ENCODE assay signal across 32 cellular contexts in genomic region chr10:70070834-70071233, GRCh38.
"Had no signal": no experiment of that assay in that cellular context is flagged by ENCODE, and none has a peak within 500 bp of the region (broad histone marks: within the 10 kb centered on the region; RNA-seq: fewer than 3 reads in every experiment).

No MANE protein-coding gene starts in this region.

- H3K4me1 ChIP-seq: ascending aorta, breast epithelium had no signal

- H3K36me3 Mint-ChIP-seq: activated CD4-positive, alpha-beta memory T cell treated with anti-CD3 and anti-CD28 coated beads for 36 hours; activated CD8-positive, alpha-beta memory T cell treated with anti-CD3 and anti-CD28 coated beads, Interleukin-2, amount 10 ng/mL, durations not matched to agents 7 days and 5 days; activated naive CD4-positive, alpha-beta T cell treated with anti-CD3 and anti-CD28 coated beads, Interleukin-2, amount 10 ng/mL, durations not matched to agents 7 days and 5 days; activated naive CD4-positive, alpha-beta T cell treated with anti-CD3 and anti-CD28 coated beads, Interleukin-2, amount 50 U/mL, for 72 hours; activated naive CD8-positive, alpha-beta T cell treated with anti-CD3 and anti-CD28 coated beads, Interleukin-2, amount 10 ng/mL, durations not matched to agents 7 days and 5 days had no signal

- H3K4me1 Mint-ChIP-seq: activated CD4-positive, alpha-beta T cell treated with anti-CD3 and anti-CD28 coated beads for 36 hours; activated naive CD4-positive, alpha-beta T cell treated with anti-CD3 and anti-CD28 coated beads, Interleukin-2, amount 10 ng/mL, durations not matched to agents 7 days and 5 days; activated naive CD8-positive, alpha-beta T cell treated with anti-CD3 and anti-CD28 coated beads, Interleukin-2, amount 10 ng/mL, durations not matched to agents 7 days and 5 days; brain; central memory CD8-positive, alpha-beta T cell had no signal

- H3K9me3 Mint-ChIP-seq: activated CD4-positive, alpha-beta memory T cell treated with anti-CD3 and anti-CD28 coated beads for 36 hours; activated CD4-positive, alpha-beta T cell treated with anti-CD3 and anti-CD28 coated beads, Interleukin-2, amount 10 ng/mL, durations not matched to agents 24 days and 14 days; activated naive CD4-positive, alpha-beta T cell treated with anti-CD3 and anti-CD28 coated beads, Interleukin-2, amount 10 ng/mL, durations not matched to agents 7 days and 5 days; activated naive CD4-positive, alpha-beta T cell treated with anti-CD3 and anti-CD28 coated beads, Interleukin-2, amount 50 U/mL, for 72 hours; activated naive CD8-positive, alpha-beta T cell treated with anti-CD3 and anti-CD28 coated beads, Interleukin-2, amount 10 ng/mL, durations not matched to agents 7 days and 5 days; activated T-cell treated with anti-CD3 and anti-CD28 coated beads, Interleukin-2, amount 50 U/mL, for 72 hours; central memory CD8-positive, alpha-beta T cell; dendritic cell treated with granulocyte-macrophage colony-stimulating factor and Interleukin-4, amounts not matched to agents 40 ng/mL and 50 ng/mL, for 4 days; endodermal cell; T-helper 2 cell treated with Interferon-gamma antibody and Interleukin-4, amounts not matched to agents 5 μg/mL and 100 μg/mL, for 36 hours had no signal

- FAIRE-seq: frontal cortex had no signal

- H3K9me3 ChIP-seq: ascending aorta, breast epithelium had no signal

- H3K27ac ChIP-seq: ascending aorta, breast epithelium, coronary artery, dorsolateral prefrontal cortex had no signal

- H3K36me3 ChIP-seq: ascending aorta, breast epithelium had no signal

- H3K4me3 ChIP-seq: ascending aorta, breast epithelium, coronary artery, dorsolateral prefrontal cortex had no signal

- DNase-seq: activated CD4-positive, alpha-beta memory T cell treated with anti-CD3 and anti-CD28 coated beads for 36 hours; activated CD4-positive, alpha-beta T cell treated with anti-CD3 and anti-CD28 coated beads for 36 hours; activated CD4-positive, alpha-beta T cell treated with anti-CD3 and anti-CD28 coated beads, Interleukin-2, amount 10 ng/mL, durations not matched to agents 24 days and 14 days; activated CD4-positive, CD25-positive, alpha-beta regulatory T cell; activated CD4-positive, CD25-positive, alpha-beta regulatory T cell treated with anti-CD3 and anti-CD28 coated beads, Interleukin-2, amount 50 U/mL, for 72 hours; activated CD8-positive, alpha-beta memory T cell treated with anti-CD3 and anti-CD28 coated beads, Interleukin-2, amount 10 ng/mL, durations not matched to agents 7 days and 5 days; activated CD8-positive, alpha-beta memory T cell treated with anti-CD3 and anti-CD28 coated beads, Interleukin-2, amount 50 U/mL, for 4 hours; activated CD8-positive, alpha-beta T cell treated with anti-CD3 and anti-CD28 coated beads, Interleukin-2, amount 10 ng/mL, durations not matched to agents 7 days and 5 days; activated gamma-delta T cell; activated naive CD4-positive, alpha-beta T cell; activated naive CD4-positive, alpha-beta T cell treated with anti-CD3 and anti-CD28 coated beads, Interleukin-2, amount 10 ng/mL, durations not matched to agents 7 days and 5 days; activated naive CD8-positive, alpha-beta T cell treated with anti-CD3 and anti-CD28 coated beads, Interleukin-2, amount 10 ng/mL, durations not matched to agents 7 days and 5 days; activated T-cell treated with anti-CD3 and anti-CD28 coated beads, Interleukin-2, amount 50 U/mL, for 1 hour; activated T-cell treated with anti-CD3 and anti-CD28 coated beads, Interleukin-2, amount 50 U/mL, for 72 hours; dorsolateral prefrontal cortex; effector memory CD4-positive, alpha-beta T cell; endodermal cell; foreskin fibroblast; head of caudate nucleus; T-helper 1 cell; T-helper 17 cell; T1000 had no signal

- H3K27me3 ChIP-seq: ascending aorta, breast epithelium, dorsolateral prefrontal cortex had no signal

- H3K4me3 Mint-ChIP-seq: activated CD4-positive, alpha-beta memory T cell treated with anti-CD3 and anti-CD28 coated beads for 36 hours; activated CD4-positive, alpha-beta T cell treated with anti-CD3 and anti-CD28 coated beads for 36 hours; activated CD4-positive, alpha-beta T cell treated with anti-CD3 and anti-CD28 coated beads, Interleukin-2, amount 10 ng/mL, durations not matched to agents 24 days and 14 days; activated CD8-positive, alpha-beta memory T cell treated with anti-CD3 and anti-CD28 coated beads, Interleukin-2, amount 10 ng/mL, durations not matched to agents 7 days and 5 days; activated CD8-positive, alpha-beta T cell treated with anti-CD3 and anti-CD28 coated beads, Interleukin-2, amount 10 ng/mL, durations not matched to agents 7 days and 5 days; activated naive CD4-positive, alpha-beta T cell treated with anti-CD3 and anti-CD28 coated beads, Interleukin-2, amount 10 ng/mL, durations not matched to agents 7 days and 5 days; activated naive CD8-positive, alpha-beta T cell treated with anti-CD3 and anti-CD28 coated beads, Interleukin-2, amount 10 ng/mL, durations not matched to agents 7 days and 5 days; activated T-cell treated with anti-CD3 and anti-CD28 coated beads, Interleukin-2, amount 50 U/mL, for 72 hours; brain; central memory CD8-positive, alpha-beta T cell; dendritic cell treated with granulocyte-macrophage colony-stimulating factor and Interleukin-4, amounts not matched to agents 40 ng/mL and 50 ng/mL, for 4 days; endodermal cell; T-helper 17 cell; T-helper 2 cell treated with Interferon-gamma antibody and Interleukin-4, amounts not matched to agents 5 μg/mL and 100 μg/mL, for 36 hours had no signal

- H3K27ac Mint-ChIP-seq: activated CD4-positive, alpha-beta memory T cell treated with anti-CD3 and anti-CD28 coated beads for 36 hours; activated CD4-positive, alpha-beta T cell treated with anti-CD3 and anti-CD28 coated beads for 36 hours; activated CD4-positive, alpha-beta T cell treated with anti-CD3 and anti-CD28 coated beads, Interleukin-2, amount 10 ng/mL, durations not matched to agents 24 days and 14 days; activated CD8-positive, alpha-beta memory T cell treated with anti-CD3 and anti-CD28 coated beads, Interleukin-2, amount 10 ng/mL, durations not matched to agents 7 days and 5 days; activated CD8-positive, alpha-beta T cell treated with anti-CD3 and anti-CD28 coated beads, Interleukin-2, amount 10 ng/mL, durations not matched to agents 7 days and 5 days; activated naive CD4-positive, alpha-beta T cell treated with anti-CD3 and anti-CD28 coated beads, Interleukin-2, amount 10 ng/mL, durations not matched to agents 7 days and 5 days; activated naive CD4-positive, alpha-beta T cell treated with anti-CD3 and anti-CD28 coated beads, Interleukin-2, amount 50 U/mL, for 72 hours; activated naive CD8-positive, alpha-beta T cell treated with anti-CD3 and anti-CD28 coated beads, Interleukin-2, amount 10 ng/mL, durations not matched to agents 7 days and 5 days; activated T-cell treated with anti-CD3 and anti-CD28 coated beads, Interleukin-2, amount 50 U/mL, for 72 hours; dendritic cell treated with granulocyte-macrophage colony-stimulating factor and Interleukin-4, amounts not matched to agents 40 ng/mL and 50 ng/mL, for 4 days; endodermal cell; T-helper 17 cell; T-helper 2 cell treated with Interferon-gamma antibody and Interleukin-4, amounts not matched to agents 5 μg/mL and 100 μg/mL, for 36 hours had no signal

- ATAC-seq: activated CD4-positive, alpha-beta T cell treated with anti-CD3 and anti-CD28 coated beads for 36 hours; activated CD8-positive, alpha-beta memory T cell treated with anti-CD3 and anti-CD28 coated beads, Interleukin-2, amount 10 ng/mL, durations not matched to agents 7 days and 5 days; activated CD8-positive, alpha-beta T cell treated with anti-CD3 and anti-CD28 coated beads, Interleukin-2, amount 10 ng/mL, durations not matched to agents 7 days and 5 days; activated naive CD4-positive, alpha-beta T cell treated with anti-CD3 and anti-CD28 coated beads, Interleukin-2, amount 50 U/mL, for 72 hours; activated T-cell treated with anti-CD3 and anti-CD28 coated beads, Interleukin-2, amount 50 U/mL, for 72 hours; esophagus mucosa; T-helper 17 cell had no signal

- H3K27me3 Mint-ChIP-seq: activated CD4-positive, alpha-beta T cell treated with anti-CD3 and anti-CD28 coated beads for 36 hours; activated CD8-positive, alpha-beta memory T cell treated with anti-CD3 and anti-CD28 coated beads, Interleukin-2, amount 10 ng/mL, durations not matched to agents 7 days and 5 days; brain had no signal
